In genomic region chr3:194212869-194213320, GRCh38 we compare ENCODE assay signal across 16 cellular contexts.
DNase-seq lines count a peak whose midpoint lies in the region; ATAC-seq, FAIRE-seq and TF ChIP-seq lines count a peak whose summit lies in the region.
"Had no signal": no experiment of that assay in that cellular context is flagged by ENCODE, and none has a peak within 500 bp of the region (broad histone marks: within the 10 kb centered on the region; RNA-seq: fewer than 3 reads in every experiment).

No MANE protein-coding gene starts in this region.

- no peaks in the 10 kb centered on the region for H3K79me2 ChIP-seq in H1 (ENCODE audit: control insufficient read depth in 1 of 2, insufficient read depth in 2 of 2, low read length in 2 of 2)

- H3K23ac ChIP-seq in H1 (ENCODE audit: insufficient read length) = no peak overlapping the region

- peaks cover 6% of the 10 kb centered on the region; the same call in 1 of the 2 replicates for H3K23me2 ChIP-seq in H1 (ENCODE audit: low read depth, low read length)

- H2BK12ac ChIP-seq in H1 (ENCODE audit: low read depth, low read length) = peak overlapping the region; percentile 90

- FAIRE-seq in H1 (lab: Jason Lieb, UNC) (peak; percentile 66), pancreas (lab: Jason Lieb, UNC) (no peak), GM19239 (lab: Jason Lieb, UNC) (no peak)
- FAIRE-seq: bronchial epithelial cell, islet of Langerhans had no signal

- POLR2A ChIA-PET in HEK293T (lab: Yijun Ruan, JAX) (no interaction called here), H1 (lab: Charles Lee; ENCODE audit: partially characterized antibody) (interaction anchor here (1.2 to 1.8 kb wide), 3 partner anchors 72 to 85 kb away, joined by 3 to 5 read pairs (median 3); no protein-coding TSS in a partner anchor)

- H4K20me1 ChIP-seq in H1 (replicated peaks in 1 of 2; ENCODE audit: control insufficient read depth in 1 of 2, insufficient read depth in 2 of 2, low read length in 2 of 2) = no peaks in the 10 kb centered on the region
- H4K20me1 ChIP-seq: BLaER1 had no signal

- H3K9ac ChIP-seq in H1 (replicated peaks in 1 of 4; ENCODE audit: extremely low read depth in 1 of 4, low read depth in 3 of 4, low read length in 3 of 4) = peak overlapping the region in 3 of 4 experiments; percentile 15 to 45 (median 15); a peak in 2 of 7 replicates
- H3K9ac ChIP-seq: BLaER1 had no signal

- peak overlapping the region in 3 of 4 experiments; percentile 14 to 40 (median 23); a peak in 5 of 8 replicates for H3K4me3 ChIP-seq in H1 (ENCODE audit: extremely low read depth in 1 of 4, insufficient read depth in 2 of 4, low read depth in 3 of 4, low read length in 4 of 4)
- H3K4me3 ChIP-seq in pancreas = no peak overlapping the region
- H3K4me3 ChIP-seq: BLaER1 had no signal

- H3K4ac ChIP-seq in H1 (replicated peaks; ENCODE audit: insufficient read length, low read depth, low read length) = no peak overlapping the region

- peak overlapping the region; percentile 96; the same call in 1 of the 2 replicates for H2AK5ac ChIP-seq in H1 (ENCODE audit: low read depth, low read length)

- CTCF ChIA-PET in HEK293T (lab: Yijun Ruan, JAX) = no interaction called here
- CTCF ChIA-PET in H1 (lab: Charles Lee; ENCODE audit: partially characterized antibody) = interaction anchor here (1.0 to 1.9 kb wide), 3 partner anchors 8 to 36 kb away, joined by 4 to 5 read pairs (median 4); no protein-coding TSS in a partner anchor

- H2AFZ ChIP-seq in H1 (ENCODE audit: low read length) = no peak overlapping the region

- H3K56ac ChIP-seq in H1 (replicated peaks; ENCODE audit: insufficient read length, low read depth, low read length) = peak overlapping the region; percentile 10

- peak overlapping the region; percentile 92 for H2BK20ac ChIP-seq in H1 (ENCODE audit: low read length)

- no peaks in the 10 kb centered on the region for H3K36me3 ChIP-seq in H1 (ENCODE audit: control insufficient read depth in 2 of 4, insufficient read depth in 4 of 4, low read length in 3 of 4)
- no peaks in the 10 kb centered on the region for H3K36me3 ChIP-seq in pancreas
- H3K36me3 ChIP-seq: BLaER1 had no signal

- H4K5ac ChIP-seq in H1 (ENCODE audit: insufficient read length, low read depth, low read length) = peak overlapping the region; percentile 64

- 8% methylated on average over 9 of the region's 9 CpGs; no CpG with 5 or more reads in 1 of the 2 experiments for WGBS in H1 (ENCODE audit: extremely low coverage in 1 of 2, insufficient coverage in 1 of 2, insufficient read length in 1 of 2, insufficient replicate concordance in 2 of 2, low coverage in 1 of 2, low lambda C conversion rate in 2 of 2, missing lambda C conversion rate in 1 of 2), 2 experiments
- 27 to 35% methylated on average over 9 of the region's 9 CpGs for WGBS in pancreas, 2 donors

- H2BK5ac ChIP-seq in H1 (ENCODE audit: low read depth, low read length) = peak overlapping the region; percentile 99; the same call in 1 of the 2 replicates

- TF ChIP-seq EP300 in H1 (IDR thresholded peaks at IDR 0.05; ENCODE audit: borderline replicate concordance in 1 of 2, low read depth in 2 of 2, low read length in 2 of 2) = no peak

- H3K79me1 ChIP-seq in H1 (ENCODE audit: low read depth, low read length) = no peaks in the 10 kb centered on the region

- H3K18ac ChIP-seq in H1 (ENCODE audit: extremely low read depth, low read length) = peak overlapping the region; percentile 94

- H3K4me2 ChIP-seq in H1 (ENCODE audit: insufficient read depth in 1 of 2, low read depth in 2 of 2, low read length in 2 of 2) = peak overlapping the region; percentile 48 to 51
- H3K4me2 ChIP-seq: BLaER1 had no signal

- ATAC-seq in pancreas (peak; percentile 31 to 83 (median 71)), GM18907 (IDR thresholded peaks at IDR 0.05; ENCODE audit: unreplicated experiment) (no peak)

- DNase-seq in HEK293T (ENCODE audit: extremely low spot score) (no peak), NCI-H69 (lab: John Stamatoyannopoulos, UW) (peak; percentile 68), H1 (ENCODE audit: low read depth in 1 of 2, low spot score in 2 of 2) (peak; percentile 70 to 73), pancreas (no peak), GM19239 (ENCODE audit: insufficient read length, low spot score) (no peak), NCI-H1092 (lab: John Stamatoyannopoulos, UW) (no peak)
- DNase-seq in stimulated activated CD4-positive, alpha-beta T cell treated with anti-CD3 and anti-CD28 coated beads, Interleukin-15, amount 100 ng/mL, for 24 hours = no peak
- DNase-seq: activated CD4-positive, CD25-positive, alpha-beta regulatory T cell; activated naive CD4-positive, alpha-beta T cell treated with Interleukin-2 at 50 U/mL for 16 hours; DMS79 treated with DMSO at 0.1 percent for 48 hours; foreskin fibroblast; NCI-H2171 treated with DMSO at 0.1 percent for 48 hours had no signal

- H3K9me3 ChIP-seq in H1 (ENCODE audit: insufficient read depth in 2 of 2, low read depth in 1 of 2, low read length in 1 of 2) = no peaks in the 10 kb centered on the region
- no peaks in the 10 kb centered on the region for H3K9me3 ChIP-seq in pancreas
- H3K9me3 ChIP-seq: BLaER1 had no signal

- TF ChIP-seq CTCF in H1 (IDR thresholded peaks at IDR 0.05; ENCODE audit: control extremely low read depth in 1 of 3, insufficient read depth in 1 of 3, low read depth in 1 of 3, low read length in 3 of 3) = no peak; a peak in 1 of 4 replicates
- TF ChIP-seq CTCF in pancreas (IDR thresholded peaks at IDR 0.05) = no peak

- peak in 1 of 2 experiments; percentile 17; a peak in 1 of 4 replicates for TF ChIP-seq RAD21 in H1 (IDR thresholded peaks at IDR 0.05 in 1 of 2, conservative IDR thresholded peaks at IDR 0.05 in 1 of 2; ENCODE audit: low read depth in 2 of 2, low read length in 2 of 2)

- H2BK120ac ChIP-seq in H1 (replicated peaks; ENCODE audit: low read depth, low read length) = peak overlapping the region; percentile 57

- peak overlapping the region; percentile 68 for H3K27ac ChIP-seq in H1 (ENCODE audit: low read depth, low read length)
- H3K27ac ChIP-seq in pancreas = no peak overlapping the region
- H3K27ac ChIP-seq: BLaER1 had no signal

- TF ChIP-seq POLR2A in H1 (IDR thresholded peaks at IDR 0.05; ENCODE audit: control extremely low read depth in 1 of 2, low read depth in 2 of 2, low read length in 2 of 2) = no peak

- H3K27me3 ChIP-seq in H1 (replicated peaks in 1 of 4; ENCODE audit: control insufficient read depth in 3 of 4, extremely low read depth in 1 of 4, insufficient read depth in 3 of 4, low read length in 3 of 4) (no peaks in the 10 kb centered on the region), pancreas (no peaks in the 10 kb centered on the region)
- H3K27me3 ChIP-seq: BLaER1 had no signal

- H4K8ac ChIP-seq in H1 (ENCODE audit: extremely low read depth, insufficient read depth, low read length) = no peak overlapping the region

- intact Hi-C loops in pancreas (cut with DNase I) = no loop called here

- H2BK15ac ChIP-seq in H1 (ENCODE audit: low read length) = no peak overlapping the region

- peak overlapping the region; percentile 77 for H4K91ac ChIP-seq in H1 (replicated peaks; ENCODE audit: insufficient read length, low read length)

- no peak overlapping the region for H3K14ac ChIP-seq in H1 (ENCODE audit: insufficient read length)

- H3K4me1 ChIP-seq in H1 (replicated peaks in 1 of 4; ENCODE audit: control insufficient read depth in 3 of 4, insufficient read depth in 4 of 4, low read length in 3 of 4) = peaks cover 9 to 26% (median 20%) of the 10 kb centered on the region in 4 experiments
- no peaks in the 10 kb centered on the region for H3K4me1 ChIP-seq in pancreas
- H3K4me1 ChIP-seq: BLaER1 had no signal

TF ChIP-seq in HEK293T, 16 proteins besides CTCF, POLR2A, EP300 and RAD21:
- no peak for TF ChIP-seq CTBP1 (IDR thresholded peaks at IDR 0.05; ENCODE audit: borderline replicate concordance)
- no peak for TF ChIP-seq NFRKB (IDR thresholded peaks at IDR 0.05)
- no peak for TF ChIP-seq SUZ12 (IDR thresholded peaks at IDR 0.05)
- no peak for TF ChIP-seq FOXA1 (IDR thresholded peaks at IDR 0.05)
- no peak for TF ChIP-seq HDGF (IDR thresholded peaks at IDR 0.05; ENCODE audit: borderline replicate concordance)
- no peak for TF ChIP-seq FOXM1 (IDR thresholded peaks at IDR 0.05; ENCODE audit: borderline replicate concordance)
- TF ChIP-seq SP1 (IDR thresholded peaks at IDR 0.05) = no peak
- TF ChIP-seq PKNOX1 (IDR thresholded peaks at IDR 0.05) = peak; percentile 40; the same call in 1 of the 2 replicates

TF ChIP-seq in H1, 55 proteins besides CTCF, POLR2A, EP300 and RAD21 (continues in another document):
- peak; percentile 42 for TF ChIP-seq YY1 (IDR thresholded peaks at IDR 0.05; ENCODE audit: low read depth, low read length)
- no peak for TF ChIP-seq FOSL1 (IDR thresholded peaks at IDR 0.05; ENCODE audit: insufficient read depth, low read depth, low read length)
- peak; percentile 61; the same call in 1 of the 2 replicates for TF ChIP-seq SP1 (IDR thresholded peaks at IDR 0.05; ENCODE audit: low read depth, low read length)
- TF ChIP-seq SIN3A (conservative IDR thresholded peaks at IDR 0.05 in 1 of 2, IDR thresholded peaks at IDR 0.05 in 1 of 2; ENCODE audit: low read depth in 1 of 2, low read length in 2 of 2) = 0 out of 4 replicates have a peak, but pooled peaks have one; percentile 24 to 49
- peak; percentile 52; the same call in 1 of the 2 replicates for TF ChIP-seq RBBP5 (IDR thresholded peaks at IDR 0.05; ENCODE audit: borderline replicate concordance, low read depth, low read length)
- TF ChIP-seq HDAC2 (IDR thresholded peaks at IDR 0.05; ENCODE audit: borderline replicate concordance in 1 of 2, low read depth in 2 of 2, low read length in 2 of 2) = peak; percentile 35 to 37; a peak in 1 of 4 replicates
- no peak for TF ChIP-seq SIX5 (IDR thresholded peaks at IDR 0.05; ENCODE audit: low read depth, low read length)
- TF ChIP-seq KDM4A (IDR thresholded peaks at IDR 0.05; ENCODE audit: low read depth, low read length, severe bottlenecking) = no peak
- peak; percentile 60; the same call in 1 of the 2 replicates for TF ChIP-seq TAF1 (IDR thresholded peaks at IDR 0.05; ENCODE audit: low read depth, low read length)
- peak; percentile 58 for TF ChIP-seq ASH2L (IDR thresholded peaks at IDR 0.05; ENCODE audit: low read length)
- peak; percentile 77 for TF ChIP-seq CTBP2 (IDR thresholded peaks at IDR 0.05; ENCODE audit: borderline replicate concordance, insufficient read depth, insufficient read length, low read length)
- no peak for TF ChIP-seq CHD1 (IDR thresholded peaks at IDR 0.05; ENCODE audit: low read depth, low read length)
- no peak for TF ChIP-seq SRF (IDR thresholded peaks at IDR 0.05; ENCODE audit: low read depth, low read length)
- peak; percentile 47; the same call in 1 of the 2 replicates for TF ChIP-seq TBP (IDR thresholded peaks at IDR 0.05; ENCODE audit: low read depth, low read length)

Comparison
In these comparisons a context has a peak if more than half of its experiments do, and no peak if none do; other contexts are left out.
1. DNase-seq: peak in NCI-H69 (single experiment) and H1 (2 of 2); none in HEK293T (single experiment), pancreas (0 of 6), stimulated activated CD4-positive, alpha-beta T cell treated with anti-CD3 and anti-CD28 coated beads, Interleukin-15, amount 100 ng/mL, for 24 hours (single experiment), GM19239 (single experiment) and NCI-H1092 (single experiment).
2. H3K4me3 ChIP-seq: peak in H1 (3 of 4); none in pancreas (0 of 4).